ENCODE assay signal across 8 cellular contexts in the genomic region with DNA sequence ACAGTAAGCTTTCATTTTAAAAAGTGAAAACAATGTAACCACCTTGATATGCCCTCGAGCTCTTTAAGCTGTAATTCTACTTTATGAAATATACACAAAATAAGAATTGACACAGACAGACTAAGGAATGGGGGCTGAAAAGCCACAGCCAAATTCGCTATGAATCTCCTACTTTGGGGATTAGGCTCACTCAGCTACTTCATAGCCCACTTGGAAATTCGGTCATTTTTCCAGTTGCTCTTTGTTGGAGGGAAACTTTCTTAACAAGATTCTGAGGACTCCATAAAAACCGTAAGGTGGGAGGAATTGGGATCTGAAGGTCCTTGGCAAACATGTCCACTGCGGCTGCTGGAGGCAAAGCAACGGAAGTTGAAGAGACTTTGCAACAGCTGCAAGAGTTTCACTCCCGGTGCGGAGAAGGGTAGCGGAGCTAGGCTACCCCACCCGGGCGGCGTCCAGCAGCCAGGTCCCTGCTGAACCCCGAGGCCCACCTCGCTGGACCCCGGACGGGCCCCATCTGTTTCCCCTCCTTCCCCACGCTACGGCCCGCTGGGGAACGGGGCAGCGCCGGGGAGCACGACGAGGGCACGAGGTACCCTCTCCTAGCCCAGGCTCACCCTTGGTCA. TPM values are rescaled to one million over a fixed set of nuclear protein-coding genes. Genes with fewer than 3 reads are reported as not detected.
A peak's percentile ranks its signal among the peaks of the same experiment; 100 is the strongest.
DNase-seq lines count a peak whose midpoint lies in the region; ATAC-seq and TF ChIP-seq lines count a peak whose summit lies in the region.

No MANE protein-coding gene starts in this region.

- H3K27me3 Mint-ChIP-seq in CD14-positive monocyte (ENCODE audit: low read depth in 3 of 3) (peaks cover 0 to 2% (median 2%) of the 10 kb centered on the region in 3 donors), natural killer cell (ENCODE audit: low read depth in 2 of 2) (no peaks in the 10 kb centered on the region)

- peak overlapping the region; percentile 99 for H3K4me3 ChIP-seq in HL-60 (replicated peaks; ENCODE audit: insufficient read depth, low read length)
- H3K4me3 ChIP-seq in epithelial cell of esophagus (ENCODE audit: low read length), result peak overlapping the region; percentile 85
- H3K4me3 ChIP-seq in vagina, result peak overlapping the region; percentile 79 to 86

- ATAC-seq in GM21360 (IDR thresholded peaks at IDR 0.05; ENCODE audit: unreplicated experiment) (peak; percentile 26), natural killer cell (peak; percentile 0 to 41 (median 1))

- TF ChIP-seq CTCF in CD14-positive monocyte (IDR thresholded peaks at IDR 0.05) (no peak), HL-60 (IDR thresholded peaks at IDR 0.05; ENCODE audit: insufficient read depth, low read length) (no peak), epithelial cell of esophagus (IDR thresholded peaks at IDR 0.05; ENCODE audit: insufficient read depth, low read depth, low read length, missing control alignments) (no peak), natural killer cell (IDR thresholded peaks at IDR 0.05) (no peak), vagina (IDR thresholded peaks at IDR 0.05) (no peak)

- DNase-seq in CD14-positive monocyte (ENCODE audit: low spot score), result peak; percentile 51
- peak in 1 of 2 experiments; percentile 51 for DNase-seq in HL-60 (ENCODE audit: low read depth in 1 of 2, low spot score in 1 of 2)
- DNase-seq in activated CD4-positive, alpha-beta T cell treated with anti-CD3 and anti-CD28 coated beads for 4 hours, result peak; percentile 5 to 27
- DNase-seq in epithelial cell of esophagus (ENCODE audit: low read depth), result peak; percentile 32
- no peak for DNase-seq in natural killer cell
- DNase-seq in vagina (ENCODE audit: extremely low spot score in 2 of 2), result no peak
- DNase-seq in NK-92 (lab: John Stamatoyannopoulos, UW; ENCODE audit: unreplicated experiment), result no peak

- H3K4me1 Mint-ChIP-seq in CD14-positive monocyte (peaks cover 29% of the 10 kb centered on the region), natural killer cell (peaks cover 28 to 31% of the 10 kb centered on the region in 2 donors)

- H3K4me3 Mint-ChIP-seq in CD14-positive monocyte (peak overlapping the region; percentile 91 to 92), natural killer cell (peak overlapping the region; percentile 89)

- H3K36me3 Mint-ChIP-seq in CD14-positive monocyte, result peaks cover 8 to 15% of the 10 kb centered on the region in 2 donors
- no peaks in the 10 kb centered on the region for H3K36me3 Mint-ChIP-seq in natural killer cell

- TF ChIP-seq POLR2A in vagina (IDR thresholded peaks at IDR 0.05), result no peak

- H3K27ac ChIP-seq in HL-60 (replicated peaks) (peak overlapping the region; percentile 71), vagina (peak overlapping the region; percentile 58)

- no peaks in the 10 kb centered on the region for H3K27me3 ChIP-seq in HL-60 (ENCODE audit: insufficient read depth, poor library complexity, severe bottlenecking)
- no peaks in the 10 kb centered on the region for H3K27me3 ChIP-seq in vagina

- intact Hi-C loops in CD14-positive monocyte (cut with micrococcal nuclease) (loop anchor here in 1 of 2 donors (1.0 kb wide), 1 partner anchor 12 kb away; no protein-coding TSS in a partner anchor), natural killer cell (cut with micrococcal nuclease) (loop anchor here (1.0 to 5.0 kb wide), 2 partner anchors 13 to 155 kb away; a partner anchor contains a TSS), vagina (cut with DNase I) (no loop called here)

- H3K9me3 ChIP-seq in vagina, result no peaks in the 10 kb centered on the region

- H3K9me3 Mint-ChIP-seq in CD14-positive monocyte (no peaks in the 10 kb centered on the region), natural killer cell (no peaks in the 10 kb centered on the region)

- peaks cover 21% of the 10 kb centered on the region for H3K4me1 ChIP-seq in vagina

- H3K36me3 ChIP-seq in vagina, result no peaks in the 10 kb centered on the region

- peak overlapping the region; percentile 50 to 85 (median 76) for H3K27ac Mint-ChIP-seq in CD14-positive monocyte
- H3K27ac Mint-ChIP-seq in natural killer cell, result peak overlapping the region; percentile 84 to 89

RNA-seq across cellular contexts. Expression of a gene that starts 0.6 kb away (rescaled TPM):
- polyA plus RNA-seq in CD14-positive monocyte, result 10 to 100 TPM; 77.2 to 92.3 TPM
- total RNA-seq in natural killer cell (10 to 100 TPM in 1 of 3 donors, 1 to 10 TPM in 2; 5.7 to 11.4 (median 8.9) TPM), vagina (12.8 TPM)

RNA-seq across cellular contexts. Expression of a gene that starts 8.9 kb away (rescaled TPM):
- not detected for polyA plus RNA-seq in CD14-positive monocyte
- not detected for total RNA-seq in natural killer cell
- not detected for total RNA-seq in vagina

RNA-seq across cellular contexts. Expression of a gene that starts 12.9 kb away (rescaled TPM):
- polyA plus RNA-seq in CD14-positive monocyte, result 1 to 10 TPM; 6.6 to 8.0 TPM
- total RNA-seq in natural killer cell (10 to 100 TPM; 15.9 to 24.9 (median 22.0) TPM), vagina (9.8 TPM)

Comparison
In these comparisons a context has a peak if more than half of its experiments do, and no peak if none do; other contexts are left out.
1. DNase-seq: peak in CD14-positive monocyte (single experiment), activated CD4-positive, alpha-beta T cell treated with anti-CD3 and anti-CD28 coated beads for 4 hours (2 of 2) and epithelial cell of esophagus (single experiment); none in natural killer cell (single experiment), vagina (0 of 2) and NK-92 (single experiment).
2. Peak in every context shown above with its lines, with median percentiles within 50 percentile points of each other: H3K4me3 ChIP-seq.